ENCODE assay signal across 8 cellular contexts in genomic region chr2:189440947-189441708, GRCh38. TPM values are rescaled to one million over a fixed set of nuclear protein-coding genes. Genes with fewer than 3 reads are reported as not detected.
DNase-seq lines count a peak whose midpoint lies in the region; ATAC-seq and TF ChIP-seq lines count a peak whose summit lies in the region.

TSS of gene WDR75 (plus strand) at chr2:189441474. CDS start at chr2:189441493, 19 bp downstream.

- peak; percentile 82 for DNase-seq in AG04450 (ENCODE audit: low read depth, low spot score)
- DNase-seq in NCI-H226 = peak; percentile 92
- DNase-seq in WTC11 (ENCODE audit: low spot score) = peak; percentile 89
- peak; percentile 37 to 97 (median 89) for DNase-seq in caudate nucleus (lab: John Stamatoyannopoulos, UW)
- DNase-seq in iPS-NIHi7 (ENCODE audit: extremely low spot score) = peak; percentile 94
- peak; percentile 68 for DNase-seq in smooth muscle cell (lab: John Stamatoyannopoulos, UW; ENCODE audit: unreplicated experiment)

- H3K27ac ChIP-seq in AG04450 (ENCODE audit: low read depth, low read length) (peak within 1 kb of the TSS; percentile 87), caudate nucleus (ENCODE audit: low read depth, low read length) (peak within 1 kb of the TSS; percentile 92), smooth muscle cell (ENCODE audit: low read depth) (peak within 1 kb of the TSS; percentile 92)

- peaks cover 9% of the 10 kb centered on the region for H3K4me1 ChIP-seq in smooth muscle cell (ENCODE audit: low read depth)

- peak within 1 kb of the TSS; percentile 95 for H3K9ac ChIP-seq in smooth muscle cell (ENCODE audit: low read depth)

- H3K4me3 ChIP-seq in AG04450 (ENCODE audit: low read depth, low read length) (peak within 1 kb of the TSS; percentile 81), smooth muscle cell (peak within 1 kb of the TSS; percentile 80)

- no peaks in the 10 kb centered on the region; the same call in 1 of the 2 replicates for H3K9me3 Mint-ChIP-seq in WTC11

- CTCF ChIA-PET in AG04450 (lab: Charles Lee) (interaction anchor here (0.8 to 1.6 kb wide), 3 partner anchors 220 to 347 kb away, joined by 3 to 4 read pairs (median 4); no protein-coding TSS in a partner anchor), WTC11 (lab: Charles Lee) (no interaction called here)

- no peaks in the 10 kb centered on the region for H3K36me3 ChIP-seq in smooth muscle cell (ENCODE audit: low read depth)

- peaks cover 6% of the 10 kb centered on the region for H4K20me1 ChIP-seq in smooth muscle cell (ENCODE audit: low read depth)

- peaks cover 6% of the 10 kb centered on the region; the same call in 1 of the 2 replicates for H3K4me1 Mint-ChIP-seq in WTC11

- peak within 1 kb of the TSS; percentile 95 for H3K4me2 ChIP-seq in smooth muscle cell

- TF ChIP-seq CTCF in AG04450 (IDR thresholded peaks at IDR 0.05; ENCODE audit: low read depth, low read length) (no peak), WTC11 (IDR thresholded peaks at IDR 0.05) (no peak), smooth muscle cell (IDR thresholded peaks at IDR 0.05; ENCODE audit: borderline replicate concordance, insufficient read depth, poor library complexity, severe bottlenecking) (no peak)

- no peak within 1 kb of the TSS for H3K4me3 Mint-ChIP-seq in WTC11

- H2AFZ ChIP-seq in smooth muscle cell (ENCODE audit: low read depth) = peak within 1 kb of the TSS; percentile 96

- H3K27ac Mint-ChIP-seq in WTC11 = peak within 1 kb of the TSS; percentile 99

- ATAC-seq in GM18909 (IDR thresholded peaks at IDR 0.05; ENCODE audit: poor library complexity, unreplicated experiment) (peak; percentile 92), HG03175 (IDR thresholded peaks at IDR 0.05; ENCODE audit: unreplicated experiment) (peak; percentile 88), WTC11 (peak; percentile 98)

- peaks cover 46% of the 10 kb centered on the region for H3K79me2 ChIP-seq in smooth muscle cell (ENCODE audit: low read depth)

- H3F3A ChIP-seq in smooth muscle cell (ENCODE audit: low read depth) = no peaks in the 10 kb centered on the region

- no peaks in the 10 kb centered on the region for H3K27me3 Mint-ChIP-seq in WTC11 (ENCODE audit: low read depth)

- POLR2A ChIA-PET in AG04450 (lab: Yijun Ruan, JAX) (interaction anchor here (0.6 to 1.5 kb wide), 3 partner anchors 13 to 231 kb away, joined by 3 to 5 read pairs (median 3); partner anchors contain the start of gene SLC40A1), WTC11 (lab: Charles Lee) (interaction anchor here (0.5 to 0.7 kb wide), 2 partner anchors 28 to 62 kb away, joined by 4 read pairs; no protein-coding TSS in a partner anchor)

- H3K9me3 ChIP-seq in AG04450 (ENCODE audit: control insufficient read depth, insufficient read depth, low read length) (no peaks in the 10 kb centered on the region), smooth muscle cell (replicated peaks; ENCODE audit: low read depth) (no peaks in the 10 kb centered on the region)

- H3K36me3 Mint-ChIP-seq in WTC11 = no peaks in the 10 kb centered on the region

- WGBS in smooth muscle cell (ENCODE audit: low lambda C conversion rate) = under 1% methylated on average over 48 of the region's 48 CpGs

- H3K27me3 ChIP-seq in AG04450 (ENCODE audit: control insufficient read depth, insufficient read depth, low read length) = no peaks in the 10 kb centered on the region
- no peaks in the 10 kb centered on the region for H3K27me3 ChIP-seq in smooth muscle cell (ENCODE audit: low read depth)

TF ChIP-seq in WTC11, 78 proteins besides CTCF, POLR2A, EP300 and RAD21 (continues in another document):
- TF ChIP-seq CBFB (CRISPR knock-in tag; IDR thresholded peaks at IDR 0.05; ENCODE audit: low read depth) = no peak
- TF ChIP-seq USF2 (CRISPR knock-in tag; IDR thresholded peaks at IDR 0.05) = peak; percentile 95
- TF ChIP-seq ZNF232 (CRISPR knock-in tag; IDR thresholded peaks at IDR 0.05) = no peak
- no peak for TF ChIP-seq ZMAT4 (CRISPR knock-in tag; IDR thresholded peaks at IDR 0.05)
- TF ChIP-seq GABPB1 (CRISPR knock-in tag; IDR thresholded peaks at IDR 0.05) = peak; percentile 41; the same call in 1 of the 2 replicates
- TF ChIP-seq KAT7 (CRISPR knock-in tag; IDR thresholded peaks at IDR 0.05; ENCODE audit: borderline replicate concordance) = peak; percentile 55; the same call in 1 of the 2 replicates
- no peak for TF ChIP-seq E2F5 (CRISPR knock-in tag; IDR thresholded peaks at IDR 0.05)
- TF ChIP-seq ETV6 (CRISPR knock-in tag; IDR thresholded peaks at IDR 0.05) = peak; percentile 24
- TF ChIP-seq ELF4 (CRISPR knock-in tag; IDR thresholded peaks at IDR 0.05; ENCODE audit: low read depth) = no peak
- no peak for TF ChIP-seq ZNF219 (CRISPR knock-in tag; IDR thresholded peaks at IDR 0.05; ENCODE audit: borderline replicate concordance)
- TF ChIP-seq ZNF512 (CRISPR knock-in tag; IDR thresholded peaks at IDR 0.05; ENCODE audit: borderline replicate concordance) = no peak
- TF ChIP-seq MAX (CRISPR knock-in tag; IDR thresholded peaks at IDR 0.05) = peak; percentile 79
- TF ChIP-seq ESRRA (CRISPR knock-in tag; IDR thresholded peaks at IDR 0.05; ENCODE audit: borderline replicate concordance) = no peak
- peak; percentile 62 for TF ChIP-seq SP1 (CRISPR knock-in tag; conservative IDR thresholded peaks at IDR 0.05)
- peak; percentile 94 for TF ChIP-seq USF1 (CRISPR knock-in tag; IDR thresholded peaks at IDR 0.05)
- TF ChIP-seq PRRX2 (CRISPR knock-in tag; IDR thresholded peaks at IDR 0.05) = 0 out of 2 replicates have a peak, but pooled peaks have one; percentile 12
- 0 out of 2 replicates have a peak, but pooled peaks have one; percentile 41 for TF ChIP-seq PREB (CRISPR knock-in tag; IDR thresholded peaks at IDR 0.05; ENCODE audit: borderline replicate concordance)
- TF ChIP-seq FOXK1 (CRISPR knock-in tag; IDR thresholded peaks at IDR 0.05) = peak; percentile 81

RNA-seq across cellular contexts. Expression of gene WDR75, which starts in this region (rescaled TPM):
- polyA plus RNA-seq in AG04450 (2011; rRNA removed) (28.2 and 48.0 TPM in 2 replicates), smooth muscle cell (22.7 and 28.4 TPM in 2 replicates)
- 55.9 and 65.6 TPM in 2 replicates for polyA minus RNA-seq in AG04450 (2011; rRNA and poly(A)+ RNA removed)
- total RNA-seq in WTC11 (2021) (59.0 to 68.3 TPM (median 64.8 TPM) in 3 replicates), smooth muscle cell (63.0 and 67.4 TPM in 2 replicates)

Comparison
In these comparisons a context has a peak if more than half of its experiments do, and no peak if none do; other contexts are left out.
1. Peak in every context shown above with its lines: DNase-seq, ATAC-seq, H3K4me3 ChIP-seq and H3K27ac ChIP-seq.